27 cellular contexts compared by ENCODE assay signal in genomic region chr9:129849901-129850300, GRCh38. TPM values are rescaled to one million over a fixed set of nuclear protein-coding genes. Genes with fewer than 3 reads are reported as not detected.
A peak's percentile ranks its signal among the peaks of the same experiment; 100 is the strongest.
DNase-seq lines count a peak whose midpoint lies in the region; ATAC-seq and TF ChIP-seq lines count a peak whose summit lies in the region.
"Had no signal": no experiment of that assay in that cellular context is flagged by ENCODE, and none has a peak within 500 bp of the region (broad histone marks: within the 10 kb centered on the region; RNA-seq: fewer than 3 reads in every experiment).

No MANE protein-coding gene starts in this region.

- CTCF ChIA-PET in CD8-positive, alpha-beta memory T cell (lab: Charles Lee): no interaction called here
- CTCF ChIA-PET in activated CD8-positive, alpha-beta T cell treated with anti-CD3 and anti-CD28 coated beads, Interleukin-2, amount 10 ng/mL, durations not matched to agents 7 days and 5 days (lab: Charles Lee): interaction anchor here (1.4 kb wide), 1 partner anchor 13 kb away, joined by 4 read pairs; no protein-coding TSS in a partner anchor

- no peaks in the 10 kb centered on the region for H3K9me3 Mint-ChIP-seq in CD8-positive, alpha-beta memory T cell
- no peaks in the 10 kb centered on the region for H3K9me3 Mint-ChIP-seq in activated CD8-positive, alpha-beta T cell treated with anti-CD3 and anti-CD28 coated beads, Interleukin-2, amount 10 ng/mL, durations not matched to agents 7 days and 5 days (ENCODE audit: insufficient read depth)
- no peaks in the 10 kb centered on the region for H3K9me3 Mint-ChIP-seq in stimulated activated effector memory CD8-positive, alpha-beta T cell treated with anti-CD3 and anti-CD28 coated beads, Interleukin-12 subunit alpha, Interleukin-12 subunit beta, amount 100 ng/mL, for 72 hours
- H3K9me3 Mint-ChIP-seq: naive B cell, type B pancreatic cell had no signal

- peaks cover 62% of the 10 kb centered on the region for H3K36me3 ChIP-seq in CD8-positive, alpha-beta memory T cell (ENCODE audit: insufficient read depth, low read length)
- peaks cover 0 to 22% (median 7%) of the 10 kb centered on the region in 4 donors for H3K36me3 ChIP-seq in right lobe of liver
- peaks cover 0 to 21% of the 10 kb centered on the region in 2 donors for H3K36me3 ChIP-seq in vagina

- no peak for TF ChIP-seq CTCF in fibroblast of pulmonary artery (IDR thresholded peaks at IDR 0.05; ENCODE audit: low read length, missing control alignments)
- TF ChIP-seq CTCF in right lobe of liver (IDR thresholded peaks at IDR 0.05): no peak
- TF ChIP-seq CTCF in vagina (IDR thresholded peaks at IDR 0.05): no peak

- TF ChIP-seq POLR2A in right lobe of liver (IDR thresholded peaks at IDR 0.05) (no peak), vagina (IDR thresholded peaks at IDR 0.05) (no peak)

- no peak for DNase-seq in CD8-positive, alpha-beta memory T cell
- DNase-seq in activated CD8-positive, alpha-beta T cell treated with anti-CD3 and anti-CD28 coated beads, Interleukin-2, amount 10 ng/mL, durations not matched to agents 7 days and 5 days: no peak
- DNase-seq in fibroblast of pulmonary artery (ENCODE audit: low read depth) (peak; percentile 39), right lobe of liver (no peak), vagina (ENCODE audit: extremely low spot score in 2 of 2) (no peak)
- no peak for DNase-seq in stimulated activated effector memory CD8-positive, alpha-beta T cell treated with anti-CD3 and anti-CD28 coated beads, Interleukin-12 subunit alpha, Interleukin-12 subunit beta, amount 100 ng/mL, for 72 hours (ENCODE audit: low spot score in 2 of 2)
- DNase-seq: activated CD4-positive, CD25-positive, alpha-beta regulatory T cell treated with anti-CD3 and anti-CD28 coated beads, Interleukin-2, amount 50 U/mL, for 72 hours; activated gamma-delta T cell treated with Interleukin-2 at 50 U/mL for 16 hours; activated T-cell treated with anti-CD3 and anti-CD28 coated beads, Interleukin-2, amount 50 U/mL, for 1 hour; amniotic stem cell; Calu3; kidney; naive B cell; NCI-H146; NCI-H446; NCI-H774; retina; stimulated activated CD4-positive, alpha-beta T cell treated with anti-CD3 and anti-CD28 coated beads, Interleukin-1b, Interleukin-23, amount 100 ng/mL, for 48 hours; stimulated activated CD8-positive, alpha-beta memory T cell treated with anti-CD3 and anti-CD28 coated beads, Interleukin-4, amount 100 ng/mL, for 48 hours; stomach; T-helper 1 cell had no signal

- 96% methylated on average over 6 of the region's 6 CpGs for WGBS in right lobe of liver (ENCODE audit: insufficient coverage, low coverage, low lambda C conversion rate, missing lambda C conversion rate)

- POLR2A ChIA-PET in CD8-positive, alpha-beta memory T cell (lab: Charles Lee): no interaction called here
- POLR2A ChIA-PET in activated CD8-positive, alpha-beta T cell treated with anti-CD3 and anti-CD28 coated beads, Interleukin-2, amount 10 ng/mL, durations not matched to agents 7 days and 5 days (lab: Charles Lee): interaction anchor here (2.1 to 2.2 kb wide), 2 partner anchors 13 to 14 kb away, joined by 6 to 7 read pairs; partner anchors contain the start of genes C9orf78 and USP20

- H3K27ac ChIP-seq in CD8-positive, alpha-beta memory T cell (ENCODE audit: low read depth, low read length): no peak overlapping the region
- H3K27ac ChIP-seq in right lobe of liver (no peak overlapping the region), vagina (no peak overlapping the region)
- H3K27ac ChIP-seq: cardiac muscle cell, KMS-11 had no signal

- intact Hi-C loops in right lobe of liver (cut with DNase I): no loop called here
- intact Hi-C loops in vagina (cut with DNase I): no loop called here

- peaks cover 0 to 69% (median 25%) of the 10 kb centered on the region in 3 donors for H3K36me3 Mint-ChIP-seq in CD8-positive, alpha-beta memory T cell
- peaks cover 59% of the 10 kb centered on the region for H3K36me3 Mint-ChIP-seq in activated CD8-positive, alpha-beta T cell treated with anti-CD3 and anti-CD28 coated beads, Interleukin-2, amount 10 ng/mL, durations not matched to agents 7 days and 5 days (ENCODE audit: low read depth)
- H3K36me3 Mint-ChIP-seq in stimulated activated effector memory CD8-positive, alpha-beta T cell treated with anti-CD3 and anti-CD28 coated beads, Interleukin-12 subunit alpha, Interleukin-12 subunit beta, amount 100 ng/mL, for 72 hours: peaks cover 70% of the 10 kb centered on the region

- no peaks in the 10 kb centered on the region for H3K27me3 Mint-ChIP-seq in CD8-positive, alpha-beta memory T cell
- no peaks in the 10 kb centered on the region for H3K27me3 Mint-ChIP-seq in activated CD8-positive, alpha-beta T cell treated with anti-CD3 and anti-CD28 coated beads, Interleukin-2, amount 10 ng/mL, durations not matched to agents 7 days and 5 days (ENCODE audit: low read depth)
- H3K27me3 Mint-ChIP-seq: naive B cell, type B pancreatic cell had no signal

- no peaks in the 10 kb centered on the region for H3K9me3 ChIP-seq in CD8-positive, alpha-beta memory T cell (ENCODE audit: low read length)
- H3K9me3 ChIP-seq in right lobe of liver (no peaks in the 10 kb centered on the region), vagina (no peaks in the 10 kb centered on the region)
- H3K9me3 ChIP-seq: stomach had no signal

- ATAC-seq in activated CD8-positive, alpha-beta T cell treated with anti-CD3 and anti-CD28 coated beads, Interleukin-2, amount 10 ng/mL, durations not matched to agents 7 days and 5 days: no peak
- no peak for ATAC-seq in stimulated activated effector memory CD8-positive, alpha-beta T cell treated with anti-CD3 and anti-CD28 coated beads, Interleukin-12 subunit alpha, Interleukin-12 subunit beta, amount 100 ng/mL, for 72 hours
- no peak for ATAC-seq in right lobe of liver
- ATAC-seq in HG02623 (IDR thresholded peaks at IDR 0.05; ENCODE audit: unreplicated experiment): no peak
- ATAC-seq in HG02610 (IDR thresholded peaks at IDR 0.05; ENCODE audit: unreplicated experiment): no peak

- no peaks in the 10 kb centered on the region for H3K27me3 ChIP-seq in CD8-positive, alpha-beta memory T cell (ENCODE audit: insufficient read depth, low read length, poor library complexity, severe bottlenecking)
- H3K27me3 ChIP-seq in right lobe of liver: no peaks in the 10 kb centered on the region
- no peaks in the 10 kb centered on the region for H3K27me3 ChIP-seq in vagina
- H3K27me3 ChIP-seq: cardiac muscle cell, stomach had no signal

- peaks cover 38 to 69% (median 45%) of the 10 kb centered on the region in 3 donors for H3K4me1 Mint-ChIP-seq in CD8-positive, alpha-beta memory T cell
- H3K4me1 Mint-ChIP-seq in activated CD8-positive, alpha-beta T cell treated with anti-CD3 and anti-CD28 coated beads, Interleukin-2, amount 10 ng/mL, durations not matched to agents 7 days and 5 days (ENCODE audit: low read depth): peaks cover 72% of the 10 kb centered on the region
- H3K4me1 Mint-ChIP-seq in stimulated activated effector memory CD8-positive, alpha-beta T cell treated with anti-CD3 and anti-CD28 coated beads, Interleukin-12 subunit alpha, Interleukin-12 subunit beta, amount 100 ng/mL, for 72 hours: peaks cover 30% of the 10 kb centered on the region

- H3K4me3 Mint-ChIP-seq in CD8-positive, alpha-beta memory T cell: no peak overlapping the region
- H3K4me3 Mint-ChIP-seq in activated CD8-positive, alpha-beta T cell treated with anti-CD3 and anti-CD28 coated beads, Interleukin-2, amount 10 ng/mL, durations not matched to agents 7 days and 5 days: no peak overlapping the region
- no peak overlapping the region for H3K4me3 Mint-ChIP-seq in stimulated activated effector memory CD8-positive, alpha-beta T cell treated with anti-CD3 and anti-CD28 coated beads, Interleukin-12 subunit alpha, Interleukin-12 subunit beta, amount 100 ng/mL, for 72 hours
- H3K4me3 Mint-ChIP-seq: naive B cell, type B pancreatic cell had no signal

- peak overlapping the region in 6 of 8 donors; percentile 2 to 54 (median 38) for H3K27ac Mint-ChIP-seq in CD8-positive, alpha-beta memory T cell
- peak overlapping the region; percentile 12 for H3K27ac Mint-ChIP-seq in activated CD8-positive, alpha-beta T cell treated with anti-CD3 and anti-CD28 coated beads, Interleukin-2, amount 10 ng/mL, durations not matched to agents 7 days and 5 days
- H3K27ac Mint-ChIP-seq in stimulated activated effector memory CD8-positive, alpha-beta T cell treated with anti-CD3 and anti-CD28 coated beads, Interleukin-12 subunit alpha, Interleukin-12 subunit beta, amount 100 ng/mL, for 72 hours: peak overlapping the region; percentile 4
- H3K27ac Mint-ChIP-seq: naive B cell, type B pancreatic cell had no signal

- H3K4me1 ChIP-seq in CD8-positive, alpha-beta memory T cell (ENCODE audit: insufficient read depth, low read length): peaks cover 18% of the 10 kb centered on the region
- no peaks in the 10 kb centered on the region for H3K4me1 ChIP-seq in right lobe of liver
- H3K4me1 ChIP-seq in vagina: peaks cover 19% of the 10 kb centered on the region

- H3K4me3 ChIP-seq in CD8-positive, alpha-beta memory T cell (ENCODE audit: low read length): no peak overlapping the region
- H3K4me3 ChIP-seq in fibroblast of pulmonary artery (replicated peaks; ENCODE audit: low read depth, low read length) (no peak overlapping the region), right lobe of liver (no peak overlapping the region), vagina (no peak overlapping the region)
- H3K4me3 ChIP-seq: cardiac muscle cell, smooth muscle cell, stomach had no signal

RNA-seq across cellular contexts. Expression of gene USP20, which starts 14.6 kb away (rescaled TPM):
- total RNA-seq in CD8-positive, alpha-beta memory T cell: 10 to 100 TPM; 50.2 to 50.8 TPM
- polyA plus RNA-seq in CD8-positive, alpha-beta memory T cell: 50.3 TPM
- 10 to 100 TPM; 86.2 to 87.4 TPM for total RNA-seq in activated CD8-positive, alpha-beta T cell treated with anti-CD3 and anti-CD28 coated beads, Interleukin-2, amount 10 ng/mL, durations not matched to agents 7 days and 5 days
- total RNA-seq in right lobe of liver (10 to 100 TPM in 4 of 6 experiments, 1 to 10 TPM in 2; 7.5 to 14.0 (median 10.8) TPM), vagina (29.5 TPM)

RNA-seq across cellular contexts. Expression of gene C9orf78, which starts 14.8 kb away (rescaled TPM):
- total RNA-seq in CD8-positive, alpha-beta memory T cell: 10 to 100 TPM; 71.4 to 76.4 TPM
- polyA plus RNA-seq in CD8-positive, alpha-beta memory T cell: 249 TPM
- total RNA-seq in activated CD8-positive, alpha-beta T cell treated with anti-CD3 and anti-CD28 coated beads, Interleukin-2, amount 10 ng/mL, durations not matched to agents 7 days and 5 days: 10 to 100 TPM; 89.7 to 91.7 TPM
- 10 to 100 TPM; 25.2 to 39.8 (median 33.5) TPM for total RNA-seq in right lobe of liver
- total RNA-seq in vagina: 36.6 TPM

RNA-seq across cellular contexts. Expression of gene TOR1A, which starts 26.0 kb away (rescaled TPM):
- 10 to 100 TPM; 53.8 to 53.9 TPM for total RNA-seq in CD8-positive, alpha-beta memory T cell
- polyA plus RNA-seq in CD8-positive, alpha-beta memory T cell: 73.8 TPM
- 10 to 100 TPM; 54.6 to 58.4 TPM for total RNA-seq in activated CD8-positive, alpha-beta T cell treated with anti-CD3 and anti-CD28 coated beads, Interleukin-2, amount 10 ng/mL, durations not matched to agents 7 days and 5 days
- total RNA-seq in right lobe of liver: 10 to 100 TPM; 18.4 to 41.3 (median 23.0) TPM
- total RNA-seq in vagina: 30.0 TPM

RNA-seq across cellular contexts. Expression of gene TOR1B, which starts 46.9 kb away (rescaled TPM):
- 10 to 100 TPM; 24.6 to 27.1 TPM for total RNA-seq in CD8-positive, alpha-beta memory T cell
- polyA plus RNA-seq in CD8-positive, alpha-beta memory T cell: 32.8 TPM
- 10 to 100 TPM; 22.1 to 24.4 TPM for total RNA-seq in activated CD8-positive, alpha-beta T cell treated with anti-CD3 and anti-CD28 coated beads, Interleukin-2, amount 10 ng/mL, durations not matched to agents 7 days and 5 days
- total RNA-seq in right lobe of liver (10 to 100 TPM; 16.1 to 30.7 (median 18.9) TPM), vagina (14.5 TPM)
